Comparison of ENCODE assay signal across 18 cellular contexts in genomic region chr15:74525946-74526345, GRCh38. TPM values are rescaled to one million over a fixed set of nuclear protein-coding genes. Genes with fewer than 3 reads are reported as not detected.
DNase-seq lines count a peak whose midpoint lies in the region; ATAC-seq and TF ChIP-seq lines count a peak whose summit lies in the region.
"Had no signal": no experiment of that assay in that cellular context is flagged by ENCODE, and none has a peak within 500 bp of the region (broad histone marks: within the 10 kb centered on the region; RNA-seq: fewer than 3 reads in every experiment).

No MANE protein-coding gene starts in this region.

- peak; percentile 69 for DNase-seq in Daoy (ENCODE audit: low read depth)
- peak; percentile 81 for DNase-seq in NCI-H226
- DNase-seq in mammary epithelial cell, result peak; percentile 90
- DNase-seq in myocyte (ENCODE audit: low read depth), result peak; percentile 28
- no peak for DNase-seq in right atrium auricular region (ENCODE audit: low spot score)
- no peak for DNase-seq in T-helper 2 cell
- no peak for DNase-seq in dedifferentiated amniotic fluid mesenchymal stem cell (ENCODE audit: extremely low spot score)
- DNase-seq: activated CD4-positive, alpha-beta T cell treated with anti-CD3 and anti-CD28 coated beads, Interleukin-2, amount 10 ng/mL, durations not matched to agents 24 days and 14 days; brain microvascular endothelial cell; CD4-positive, CD25-positive, alpha-beta regulatory T cell; effector memory CD4-positive, alpha-beta T cell; heart right ventricle; NCI-H2227 treated with DMSO at 0.1 percent for 48 hours; retina; stimulated activated CD4-positive, alpha-beta T cell treated with anti-CD3 and anti-CD28 coated beads, Interleukin-4, amount 100 ng/mL, for 24 hours; stimulated activated naive B cell treated with anti-CD40 and anti-IgM and Interleukin-4, amounts not matched to agents 10 μg/mL and 1 μg/mL and 100 μg/mL, for 72 hours had no signal

- CTCF ChIA-PET in mammary epithelial cell (lab: Charles Lee; ENCODE audit: low non-redundant PET), result interaction anchor here (0.6 kb wide), 1 partner anchor 17 kb away, joined by 3 read pairs; no protein-coding TSS in a partner anchor

- in situ Hi-C loops in mammary epithelial cell (cut with MboI; ENCODE audit: low sequenced_read_pairs in 2 of 2), result no loop called here

- H3K9ac ChIP-seq in mammary epithelial cell (ENCODE audit: insufficient read depth, low read length), result no peak overlapping the region

- ATAC-seq in GM18873 (IDR thresholded peaks at IDR 0.05; ENCODE audit: low FRiP score, unreplicated experiment), result no peak
- ATAC-seq: heart right ventricle; natural killer cell treated with Interleukin-12 subunit alpha and Interleukin-12 subunit beta and Interleukin-15 and Interleukin-18, amount 100 ng/mL, for 72 hours; stimulated activated naive B cell treated with anti-CD40 and anti-IgM and Interleukin-4, amounts not matched to agents 10 μg/mL and 1 μg/mL and 100 μg/mL, for 72 hours had no signal

- no peaks in the 10 kb centered on the region for H4K20me1 ChIP-seq in mammary epithelial cell (ENCODE audit: insufficient read depth, low read length)

- dilution Hi-C loops in mammary epithelial cell (cut with HindIII; ENCODE audit: low sequenced_read_pairs), result no loop called here

- intact Hi-C loops in mammary epithelial cell (cut with micrococcal nuclease), result loop anchor here (1.0 kb wide), 1 partner anchor 16 kb away; no protein-coding TSS in a partner anchor

- no peaks in the 10 kb centered on the region for H3K27me3 ChIP-seq in mammary epithelial cell (ENCODE audit: insufficient read depth, low read length)
- H3K27me3 ChIP-seq in right atrium auricular region, result no peaks in the 10 kb centered on the region
- H3K27me3 ChIP-seq: brain microvascular endothelial cell, heart right ventricle had no signal

- TF ChIP-seq CTCF in mammary epithelial cell (conservative IDR thresholded peaks at IDR 0.05 in 1 of 2, IDR thresholded peaks at IDR 0.05 in 1 of 2; ENCODE audit: extremely low read depth in 1 of 2, insufficient read depth in 1 of 2, low read depth in 1 of 2, low read length in 2 of 2) (no peak), right atrium auricular region (IDR thresholded peaks at IDR 0.05) (no peak)

- peak overlapping the region; percentile 58 for H3K27ac ChIP-seq in mammary epithelial cell (ENCODE audit: insufficient read depth, low read depth, low read length)
- H3K27ac ChIP-seq in right atrium auricular region, result no peak overlapping the region
- H3K27ac ChIP-seq: brain microvascular endothelial cell, heart right ventricle had no signal

- WGBS in mammary epithelial cell (ENCODE audit: low coverage, missing lambda C conversion rate), result 13% methylated on average over 3 of the region's 3 CpGs

- H3K79me2 ChIP-seq in mammary epithelial cell (ENCODE audit: insufficient read depth, low read length), result no peaks in the 10 kb centered on the region

- no TSS peak for BruUV-seq in mammary epithelial cell (replicated peaks; lab: Mats Ljungman, UMichigan)

- H3K9me3 ChIP-seq in mammary epithelial cell (replicated peaks; ENCODE audit: insufficient read depth, low read length) (no peaks in the 10 kb centered on the region), right atrium auricular region (no peaks in the 10 kb centered on the region)
- H3K9me3 ChIP-seq: heart right ventricle had no signal

- H3K36me3 ChIP-seq in mammary epithelial cell (ENCODE audit: insufficient read depth, low read length) (no peaks in the 10 kb centered on the region), right atrium auricular region (no peaks in the 10 kb centered on the region)
- H3K36me3 ChIP-seq: brain microvascular endothelial cell, heart right ventricle had no signal

- peak overlapping the region; percentile 38 for H3K4me2 ChIP-seq in mammary epithelial cell (ENCODE audit: insufficient read depth, low read depth, low read length)

- peaks cover 48% of the 10 kb centered on the region for H3K4me1 ChIP-seq in mammary epithelial cell (ENCODE audit: insufficient read depth, low read length)
- no peaks in the 10 kb centered on the region for H3K4me1 ChIP-seq in right atrium auricular region

- no peak overlapping the region for H2AFZ ChIP-seq in mammary epithelial cell (ENCODE audit: low read depth, low read length)

- H3K4me3 ChIP-seq in mammary epithelial cell (replicated peaks in 1 of 3; ENCODE audit: insufficient read depth in 1 of 3, low read depth in 2 of 3, low read length in 3 of 3) (no peak overlapping the region), right atrium auricular region (no peak overlapping the region)
- H3K4me3 ChIP-seq: heart right ventricle had no signal

RNA-seq across cellular contexts. Expression of gene ARID3B, which starts 15.1 kb away (rescaled TPM):
- total RNA-seq in Daoy (2014; rRNA removed; shearing (Covaris generic)), result 9.3 and 10.6 TPM in 2 replicates
- total RNA-seq in mammary epithelial cell (10 to 100 TPM in 1 of 2 donors, 1 to 10 TPM in 1; 7.0 to 12.8 TPM), myocyte (0.36 and 0.88 TPM in 2 replicates), right atrium auricular region (1 to 10 TPM; 1.8 to 3.5 TPM)
- 4.2 TPM for polyA plus RNA-seq in mammary epithelial cell
- 6.1 TPM for polyA minus RNA-seq in mammary epithelial cell
- 1.0 TPM for polyA plus RNA-seq in myocyte (2012)

Comparison
In these comparisons a context has a peak if more than half of its experiments do, and no peak if none do; other contexts are left out.
1. DNase-seq: peak in Daoy (single experiment), NCI-H226 (single experiment), mammary epithelial cell (single experiment) and myocyte (single experiment); none in right atrium auricular region (single experiment), T-helper 2 cell (0 of 5) and dedifferentiated amniotic fluid mesenchymal stem cell (single experiment).